Comparison of ENCODE assay signal across 30 cellular contexts in the genomic region with DNA sequence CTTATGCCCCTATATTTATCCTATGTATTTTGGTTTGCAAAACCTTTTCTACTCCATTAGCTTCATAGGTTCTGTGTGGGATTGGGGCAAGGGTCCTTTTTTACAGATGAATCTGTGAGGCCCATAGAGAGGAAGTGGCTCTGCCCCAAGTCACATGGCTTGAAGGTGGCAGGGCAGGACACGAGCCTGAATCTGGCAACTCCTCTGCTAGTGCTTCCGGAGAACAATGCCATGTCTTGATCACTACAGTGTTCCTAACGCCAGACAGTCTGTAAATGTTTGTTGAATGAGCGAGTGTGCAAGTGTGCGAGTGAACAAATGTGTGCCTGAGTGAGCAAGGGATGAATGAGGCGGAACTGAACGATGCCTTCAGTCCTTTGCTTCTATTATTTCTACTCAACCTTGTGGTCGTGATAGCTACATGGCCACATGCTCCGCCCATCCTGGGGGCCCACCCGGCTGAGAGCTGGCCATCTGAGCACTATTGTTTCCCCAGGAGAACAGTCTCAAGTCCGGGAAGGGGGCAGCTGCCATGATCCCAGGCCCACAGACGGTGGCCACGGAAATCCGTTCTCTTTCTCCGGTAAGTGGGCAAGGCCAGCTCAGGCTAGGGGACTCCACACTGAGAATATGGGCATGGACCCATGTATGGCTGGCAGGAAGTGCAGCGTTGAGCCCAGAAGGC.
"Had no signal": no experiment of that assay in that cellular context is flagged by ENCODE, and none has a peak within 500 bp of the region (broad histone marks: within the 10 kb centered on the region; RNA-seq: fewer than 3 reads in every experiment).

No MANE protein-coding gene starts in this region.

- H3K4me1 ChIP-seq: esophagus squamous epithelium, left ventricle myocardium inferior, right lobe of liver, suprapubic skin, tibial nerve had no signal

- H3K27ac Mint-ChIP-seq: activated CD4-positive, alpha-beta memory T cell treated with anti-CD3 and anti-CD28 coated beads for 36 hours; activated CD4-positive, alpha-beta T cell treated with anti-CD3 and anti-CD28 coated beads, Interleukin-2, amount 10 ng/mL, durations not matched to agents 24 days and 14 days; activated naive CD4-positive, alpha-beta T cell treated with anti-CD3 and anti-CD28 coated beads for 36 hours; activated T-helper 1 cell treated with anti-CD3 and anti-CD28 coated beads, Interleukin-12 subunit alpha, Interleukin-12 subunit beta, Interleukin-2, Interleukin-4 antibody, amounts not matched to agents 30 ng/mL and 10 ng/mL and 1 ng/mL, durations not matched to agents 14 hours and 24 hours and 36 hours; natural killer cell treated with Interleukin-12 subunit alpha and Interleukin-12 subunit beta and Interleukin-15 and Interleukin-18, amount 100 ng/mL, for 72 hours; progenitor cell of endocrine pancreas; stimulated activated naive CD8-positive, alpha-beta T cell treated with anti-CD3 and anti-CD28 coated beads, Interleukin-15, amount 100 ng/mL, for 72 hours; T-helper 1 cell treated with Interleukin-12 subunit alpha and Interleukin-12 subunit beta and Interleukin-4 antibody, amounts not matched to agents 30 μg/mL and 1 μg/mL, for 36 hours had no signal

- H3K9me3 Mint-ChIP-seq: activated CD4-positive, alpha-beta memory T cell treated with anti-CD3 and anti-CD28 coated beads for 36 hours; activated CD4-positive, alpha-beta T cell treated with anti-CD3 and anti-CD28 coated beads, Interleukin-2, amount 10 ng/mL, durations not matched to agents 24 days and 14 days; activated naive CD4-positive, alpha-beta T cell treated with anti-CD3 and anti-CD28 coated beads for 36 hours; activated T-helper 1 cell treated with anti-CD3 and anti-CD28 coated beads, Interleukin-12 subunit alpha, Interleukin-12 subunit beta, Interleukin-2, Interleukin-4 antibody, amounts not matched to agents 30 ng/mL and 10 ng/mL and 1 ng/mL, durations not matched to agents 14 hours and 24 hours and 36 hours; central memory CD8-positive, alpha-beta T cell; natural killer cell treated with Interleukin-12 subunit alpha and Interleukin-12 subunit beta and Interleukin-15 and Interleukin-18, amount 100 ng/mL, for 72 hours; stimulated activated naive CD8-positive, alpha-beta T cell treated with anti-CD3 and anti-CD28 coated beads, Interleukin-15, amount 100 ng/mL, for 72 hours; T-helper 1 cell treated with Interleukin-12 subunit alpha and Interleukin-12 subunit beta and Interleukin-4 antibody, amounts not matched to agents 30 μg/mL and 1 μg/mL, for 36 hours had no signal

- H3K27ac ChIP-seq: epithelial cell of prostate, esophagus squamous epithelium, left ventricle myocardium inferior, right lobe of liver, suprapubic skin, tibial nerve, WERI-Rb-1 had no signal

- H3K27me3 Mint-ChIP-seq: activated CD4-positive, alpha-beta memory T cell treated with anti-CD3 and anti-CD28 coated beads for 36 hours; central memory CD8-positive, alpha-beta T cell; natural killer cell treated with Interleukin-12 subunit alpha and Interleukin-12 subunit beta and Interleukin-15 and Interleukin-18, amount 100 ng/mL, for 72 hours; progenitor cell of endocrine pancreas; stimulated activated naive CD8-positive, alpha-beta T cell treated with anti-CD3 and anti-CD28 coated beads, Interleukin-15, amount 100 ng/mL, for 72 hours had no signal

- H3K27me3 ChIP-seq: esophagus squamous epithelium, right lobe of liver, suprapubic skin, tibial nerve had no signal

- H3K36me3 ChIP-seq: WERI-Rb-1 had no signal

- H3K36me3 Mint-ChIP-seq: activated CD4-positive, alpha-beta memory T cell treated with anti-CD3 and anti-CD28 coated beads for 36 hours; natural killer cell treated with Interleukin-12 subunit alpha and Interleukin-12 subunit beta and Interleukin-15 and Interleukin-18, amount 100 ng/mL, for 72 hours had no signal

- ATAC-seq: mucosa of descending colon; natural killer cell treated with Interleukin-12 subunit alpha and Interleukin-12 subunit beta and Interleukin-15 and Interleukin-18, amount 100 ng/mL, for 72 hours; right lobe of liver; stimulated activated naive CD8-positive, alpha-beta T cell treated with anti-CD3 and anti-CD28 coated beads, Interleukin-15, amount 100 ng/mL, for 72 hours had no signal

- H3K4me3 ChIP-seq: esophagus squamous epithelium, left ventricle myocardium inferior, lung, mucosa of descending colon, right lobe of liver, suprapubic skin, tibial nerve had no signal

- H3K4me3 Mint-ChIP-seq: activated CD4-positive, alpha-beta memory T cell treated with anti-CD3 and anti-CD28 coated beads for 36 hours; activated CD4-positive, alpha-beta T cell treated with anti-CD3 and anti-CD28 coated beads, Interleukin-2, amount 10 ng/mL, durations not matched to agents 24 days and 14 days; activated naive CD4-positive, alpha-beta T cell treated with anti-CD3 and anti-CD28 coated beads for 36 hours; activated T-helper 1 cell treated with anti-CD3 and anti-CD28 coated beads, Interleukin-12 subunit alpha, Interleukin-12 subunit beta, Interleukin-2, Interleukin-4 antibody, amounts not matched to agents 30 ng/mL and 10 ng/mL and 1 ng/mL, durations not matched to agents 14 hours and 24 hours and 36 hours; central memory CD8-positive, alpha-beta T cell; natural killer cell treated with Interleukin-12 subunit alpha and Interleukin-12 subunit beta and Interleukin-15 and Interleukin-18, amount 100 ng/mL, for 72 hours; stimulated activated naive CD8-positive, alpha-beta T cell treated with anti-CD3 and anti-CD28 coated beads, Interleukin-15, amount 100 ng/mL, for 72 hours; T-helper 1 cell treated with Interleukin-12 subunit alpha and Interleukin-12 subunit beta and Interleukin-4 antibody, amounts not matched to agents 30 μg/mL and 1 μg/mL, for 36 hours had no signal

- DNase-seq: activated CD4-positive, alpha-beta memory T cell treated with anti-CD3 and anti-CD28 coated beads for 36 hours; activated CD4-positive, alpha-beta T cell treated with anti-CD3 and anti-CD28 coated beads, Interleukin-2, amount 10 ng/mL, durations not matched to agents 24 days and 14 days; activated CD4-positive, CD25-positive, alpha-beta regulatory T cell treated with anti-CD3 and anti-CD28 coated beads, Interleukin-2, amount 50 U/mL, for 72 hours; activated CD8-positive, alpha-beta memory T cell treated with anti-CD3 and anti-CD28 coated beads, Interleukin-2, amount 50 U/mL, for 4 hours; activated effector memory CD4-positive, alpha-beta T cell treated with anti-CD3 and anti-CD28 coated beads, Interleukin-2, amount 50 U/mL, for 16 hours; activated naive CD4-positive, alpha-beta T cell treated with anti-CD3 and anti-CD28 coated beads for 36 hours; activated T-cell treated with anti-CD3 and anti-CD28 coated beads, Interleukin-2, amount 50 U/mL, for 1 hour; amniotic stem cell; dermis blood vessel endothelial cell; effector CD8-positive, alpha-beta T cell; esophagus squamous epithelium; foreskin melanocyte; left ventricle myocardium inferior; mucosa of descending colon; right lobe of liver; stimulated activated CD4-positive, alpha-beta T cell treated with anti-CD3 and anti-CD28 coated beads, Interleukin-12 subunit alpha, Interleukin-12 subunit beta, amount 100 ng/mL, for 4 hours; stimulated activated CD4-positive, alpha-beta T cell treated with anti-CD3 and anti-CD28 coated beads, Interleukin-4, amount 100 ng/mL, for 1 hour; stimulated activated naive CD8-positive, alpha-beta T cell treated with anti-CD3 and anti-CD28 coated beads, Interleukin-15, amount 100 ng/mL, for 72 hours; SW 1271; T-helper 9 cell; WERI-Rb-1 had no signal

- H3K4me1 Mint-ChIP-seq: activated CD4-positive, alpha-beta T cell treated with anti-CD3 and anti-CD28 coated beads, Interleukin-2, amount 10 ng/mL, durations not matched to agents 24 days and 14 days; central memory CD8-positive, alpha-beta T cell; stimulated activated naive CD8-positive, alpha-beta T cell treated with anti-CD3 and anti-CD28 coated beads, Interleukin-15, amount 100 ng/mL, for 72 hours had no signal

- H3K9me3 ChIP-seq: esophagus squamous epithelium, left ventricle myocardium inferior, mucosa of descending colon, right lobe of liver, suprapubic skin, tibial nerve had no signal
